18 cellular contexts compared by ENCODE assay signal in genomic region chr7:118473271-118473670, GRCh38.
DNase-seq lines count a peak whose midpoint lies in the region; ATAC-seq and TF ChIP-seq lines count a peak whose summit lies in the region.
"Had no signal": no experiment of that assay in that cellular context is flagged by ENCODE, and none has a peak within 500 bp of the region (broad histone marks: within the 10 kb centered on the region; RNA-seq: fewer than 3 reads in every experiment).

No MANE protein-coding gene starts in this region.

- no peak for TF ChIP-seq POLR2A in thyroid gland (IDR thresholded peaks at IDR 0.05)

- no peaks in the 10 kb centered on the region for H3K4me1 Mint-ChIP-seq in immature natural killer cell
- H3K4me1 Mint-ChIP-seq: CD14-positive monocyte; CD4-positive, alpha-beta memory T cell had no signal

- peaks cover 0 to 4% (median 0%) of the 10 kb centered on the region in 3 donors for H3K36me3 Mint-ChIP-seq in immature natural killer cell
- H3K36me3 Mint-ChIP-seq: CD14-positive monocyte; CD4-positive, alpha-beta memory T cell had no signal

- H3K4me3 ChIP-seq in upper lobe of right lung = no peak overlapping the region
- no peak overlapping the region for H3K4me3 ChIP-seq in thyroid gland (replicated peaks in 1 of 3)
- H3K4me3 ChIP-seq: A549, BLaER1, GM23338 had no signal

- no peaks in the 10 kb centered on the region for H3K9me3 ChIP-seq in upper lobe of right lung
- H3K9me3 ChIP-seq in thyroid gland = no peaks in the 10 kb centered on the region
- H3K9me3 ChIP-seq: A549, BLaER1 had no signal

- no peak for TF ChIP-seq CTCF in upper lobe of right lung (IDR thresholded peaks at IDR 0.05)
- TF ChIP-seq CTCF in thyroid gland (IDR thresholded peaks at IDR 0.05) = no peak

- no peaks in the 10 kb centered on the region for H3K27me3 ChIP-seq in upper lobe of right lung
- no peaks in the 10 kb centered on the region for H3K27me3 ChIP-seq in thyroid gland
- H3K27me3 ChIP-seq: BLaER1 had no signal

- H3K36me3 ChIP-seq in upper lobe of right lung (no peaks in the 10 kb centered on the region), thyroid gland (no peaks in the 10 kb centered on the region)
- H3K36me3 ChIP-seq: BLaER1 had no signal

- H3K27ac ChIP-seq in upper lobe of right lung (no peak overlapping the region), thyroid gland (no peak overlapping the region)
- H3K27ac ChIP-seq: 22Rv1, A549, BLaER1, HL-60 had no signal

- peaks cover 0 to 25% (median 10%) of the 10 kb centered on the region in 6 donors for H3K9me3 Mint-ChIP-seq in immature natural killer cell
- H3K9me3 Mint-ChIP-seq: CD4-positive, alpha-beta memory T cell; GM23338 had no signal

- peaks cover 0 to 2% (median 0%) of the 10 kb centered on the region in 3 donors for H3K27me3 Mint-ChIP-seq in immature natural killer cell (ENCODE audit: low read depth in 3 of 3)
- H3K27me3 Mint-ChIP-seq: CD4-positive, alpha-beta memory T cell had no signal

- no peak overlapping the region for H3K4me3 Mint-ChIP-seq in immature natural killer cell
- H3K4me3 Mint-ChIP-seq: CD14-positive monocyte; CD4-positive, alpha-beta memory T cell; GM23338 had no signal

- H3K27ac Mint-ChIP-seq in immature natural killer cell = no peak overlapping the region
- H3K27ac Mint-ChIP-seq: CD14-positive monocyte; CD4-positive, alpha-beta memory T cell had no signal

- 87 to 88% methylated on average over 5 of the region's 5 CpGs for WGBS in thyroid gland, 2 donors

- ATAC-seq in upper lobe of right lung = no peak
- ATAC-seq: A549, GM23338 had no signal

- peak; percentile 44 for DNase-seq in DMS 273 (lab: John Stamatoyannopoulos, UW; ENCODE audit: unreplicated experiment)
- no peak for DNase-seq in DMS 273 treated with DMSO at 0.1 percent for 48 hours (lab: John Stamatoyannopoulos, UW)
- DNase-seq in cerebellar cortex (ENCODE audit: low spot score) = peak; percentile 83
- peak; percentile 14 for DNase-seq in pons (ENCODE audit: low spot score)
- no peak for DNase-seq in immature natural killer cell
- no peak for DNase-seq in upper lobe of right lung
- DNase-seq in thyroid gland = no peak
- DNase-seq: AML-193; Calu3; CD4-positive, alpha-beta memory T cell; GDM1; HCEC 1CT had no signal

- no peaks in the 10 kb centered on the region for H3K4me1 ChIP-seq in upper lobe of right lung
- H3K4me1 ChIP-seq in thyroid gland = no peaks in the 10 kb centered on the region
- H3K4me1 ChIP-seq: A549, BLaER1 had no signal

- intact Hi-C loops in upper lobe of right lung (cut with DNase I) (no loop called here), thyroid gland (cut with DNase I) (no loop called here)

Comparison
In these comparisons a context has a peak if more than half of its experiments do, and no peak if none do; other contexts are left out.
1. DNase-seq: peak in DMS 273 (single experiment), cerebellar cortex (single experiment) and pons (single experiment); none in DMS 273 treated with DMSO at 0.1 percent for 48 hours (single experiment), immature natural killer cell (0 of 3), upper lobe of right lung (single experiment) and thyroid gland (0 of 2).